ENCODE assay signal across 27 cellular contexts in the genomic region with DNA sequence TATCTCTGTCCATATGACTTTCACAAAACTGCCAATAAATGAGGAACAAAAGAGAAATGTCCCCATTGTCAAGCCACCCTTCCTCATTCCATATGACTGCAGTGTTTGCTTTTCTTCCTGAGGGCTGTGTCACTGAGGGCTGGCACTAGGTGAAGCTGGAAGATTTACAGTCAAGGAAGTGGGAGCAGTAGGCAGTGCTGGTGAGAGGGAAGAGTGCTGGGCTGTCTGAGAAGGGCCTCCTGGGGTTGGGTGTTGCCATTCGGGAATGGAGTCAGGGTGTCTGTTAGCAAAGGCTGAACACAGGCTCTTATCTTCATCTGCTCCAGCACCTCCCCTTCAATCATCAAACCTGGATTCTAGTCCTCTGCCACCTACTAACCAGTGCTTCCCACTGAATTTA. TPM values are rescaled to one million over a fixed set of nuclear protein-coding genes. Genes with fewer than 3 reads are reported as not detected.
DNase-seq lines count a peak whose midpoint lies in the region; ATAC-seq, FAIRE-seq and TF ChIP-seq lines count a peak whose summit lies in the region.
"Had no signal": no experiment of that assay in that cellular context is flagged by ENCODE, and none has a peak within 500 bp of the region (broad histone marks: within the 10 kb centered on the region; RNA-seq: fewer than 3 reads in every experiment).

No MANE protein-coding gene starts in this region.

- H3K4me1 Mint-ChIP-seq in glutamatergic neuron (ENCODE audit: low read depth, unreplicated experiment) = peaks cover 3% of the 10 kb centered on the region

- no peaks in the 10 kb centered on the region for H3F3A ChIP-seq in PC-3 (ENCODE audit: low read length, unreplicated experiment)

- no peaks in the 10 kb centered on the region for H3K9me2 ChIP-seq in PC-3 (replicated peaks; ENCODE audit: low read length)

- H3K4me3 Mint-ChIP-seq in glutamatergic neuron (ENCODE audit: unreplicated experiment) = no peak overlapping the region
- H3K4me3 Mint-ChIP-seq: activated naive CD4-positive, alpha-beta T cell treated with anti-CD3 and anti-CD28 coated beads, Interleukin-2, amount 50 U/mL, for 24 hours; natural killer cell had no signal

- peak; percentile 30 to 70 (median 44) for ATAC-seq in right lobe of liver
- no peak for ATAC-seq in HepG2
- ATAC-seq in PC-3 = no peak
- no peak for ATAC-seq in HG02763 (IDR thresholded peaks at IDR 0.05; ENCODE audit: unreplicated experiment)
- ATAC-seq: heart right ventricle, natural killer cell, Panc1 had no signal

- in situ Hi-C loops in HepG2 (cut with HindIII; ENCODE audit: extremely low pct_ligation_motif_present, low pct_unique_long_range_greater_than_20kb) (no loop called here), G401 (cut with HindIII; ENCODE audit: low sequenced_read_pairs) (no loop called here)

- H2AFZ ChIP-seq in HepG2 (ENCODE audit: low read length) (no peak overlapping the region), PC-3 (ENCODE audit: low read length) (no peak overlapping the region)

- WGBS in right lobe of liver (ENCODE audit: insufficient coverage, low coverage, low lambda C conversion rate, missing lambda C conversion rate) = 43% methylated on average over 1 of the region's 1 CpG
- WGBS in HepG2 (ENCODE audit: low lambda C conversion rate) = no CpG with 5 or more reads among the region's 1 CpG

- peaks cover 2% of the 10 kb centered on the region for H3K27me3 Mint-ChIP-seq in glutamatergic neuron (ENCODE audit: unreplicated experiment)

- no peaks in the 10 kb centered on the region for H3K9me3 Mint-ChIP-seq in glutamatergic neuron (ENCODE audit: unreplicated experiment)
- H3K9me3 Mint-ChIP-seq: activated naive CD4-positive, alpha-beta T cell treated with anti-CD3 and anti-CD28 coated beads, Interleukin-2, amount 50 U/mL, for 24 hours; natural killer cell had no signal

- H3K27ac Mint-ChIP-seq in glutamatergic neuron (ENCODE audit: unreplicated experiment) = no peak overlapping the region
- H3K27ac Mint-ChIP-seq: activated naive CD4-positive, alpha-beta T cell treated with anti-CD3 and anti-CD28 coated beads, Interleukin-2, amount 50 U/mL, for 24 hours; natural killer cell had no signal

- H3K9ac ChIP-seq in HepG2 (ENCODE audit: insufficient read depth, low read depth, low read length) (no peak overlapping the region), PC-3 (ENCODE audit: low read length) (no peak overlapping the region)
- H3K9ac ChIP-seq: BLaER1 treated with 17β-estradiol and CSF1 and Interleukin-3, amounts not matched to agents 10 nM and 100 nM had no signal

- TF ChIP-seq CTCF in right lobe of liver (IDR thresholded peaks at IDR 0.05) (no peak), HepG2 (CRISPR knock-in tag; IDR thresholded peaks at IDR 0.05) (no peak), PC-3 (conservative IDR thresholded peaks at IDR 0.05; ENCODE audit: low read depth, low read length) (no peak), glutamatergic neuron (IDR thresholded peaks at IDR 0.05; ENCODE audit: partially characterized antibody, unreplicated experiment) (no peak)

- no peaks in the 10 kb centered on the region for H3K79me2 ChIP-seq in HepG2 (ENCODE audit: insufficient read depth, low read length)
- no peaks in the 10 kb centered on the region for H3K79me2 ChIP-seq in PC-3 (ENCODE audit: low read length)

- no peaks in the 10 kb centered on the region for H4K20me1 ChIP-seq in HepG2 (ENCODE audit: insufficient read depth, low read length)
- H4K20me1 ChIP-seq in PC-3 (ENCODE audit: low read length) = no peaks in the 10 kb centered on the region
- H4K20me1 ChIP-seq: BLaER1 treated with 17β-estradiol and CSF1 and Interleukin-3, amounts not matched to agents 10 nM and 100 nM had no signal

- no peak overlapping the region for H3K4me3 ChIP-seq in right lobe of liver
- no peak overlapping the region for H3K4me3 ChIP-seq in HepG2 (replicated peaks in 1 of 3; ENCODE audit: insufficient read depth in 1 of 3, low read depth in 2 of 3, low read length in 3 of 3)
- no peak overlapping the region for H3K4me3 ChIP-seq in PC-3 (ENCODE audit: low read length)
- H3K4me3 ChIP-seq: ascending aorta; BLaER1 treated with 17β-estradiol and CSF1 and Interleukin-3, amounts not matched to agents 10 nM and 100 nM; heart right ventricle; SJSA1; skin epidermis had no signal

- H3K36me3 Mint-ChIP-seq in glutamatergic neuron (ENCODE audit: unreplicated experiment) = no peaks in the 10 kb centered on the region
- H3K36me3 Mint-ChIP-seq: activated naive CD4-positive, alpha-beta T cell treated with anti-CD3 and anti-CD28 coated beads, Interleukin-2, amount 50 U/mL, for 24 hours; natural killer cell had no signal

- H3K9me3 ChIP-seq in right lobe of liver (no peaks in the 10 kb centered on the region), HepG2 (ENCODE audit: low read length) (no peaks in the 10 kb centered on the region), PC-3 (ENCODE audit: low read length) (no peaks in the 10 kb centered on the region)
- H3K9me3 ChIP-seq: ascending aorta, heart right ventricle, SJSA1 had no signal

- DNase-seq in right lobe of liver = no peak
- DNase-seq in HepG2 (ENCODE audit: low spot score) = no peak
- DNase-seq in PC-3 = peak; percentile 11
- peak; percentile 6 for DNase-seq in medulla oblongata (ENCODE audit: extremely low spot score)
- DNase-seq in glutamatergic neuron = no peak
- no peak for DNase-seq in foreskin melanocyte
- DNase-seq in G401 (ENCODE audit: low spot score) = no peak
- DNase-seq: activated CD4-positive, CD25-positive, alpha-beta regulatory T cell; activated CD8-positive, alpha-beta memory T cell treated with anti-CD3 and anti-CD28 coated beads for 24 hours; activated T-cell treated with anti-CD3 and anti-CD28 coated beads, Interleukin-2, amount 50 U/mL, for 48 hours; heart right ventricle; KBM-7; natural killer cell; NCI-H1092; NCI-H2171; NCI-H748 treated with DMSO at 0.1 percent for 48 hours; stimulated activated CD4-positive, alpha-beta T cell treated with anti-CD3 and anti-CD28 coated beads, Interleukin-4, amount 100 ng/mL, for 1 hour; T-helper 2 cell had no signal

- BruUV-seq in HepG2 (replicated peaks; lab: Mats Ljungman, UMichigan) (no TSS peak), PC-3 (replicated peaks; lab: Mats Ljungman, UMichigan) (no TSS peak)

- H3K27me3 ChIP-seq in right lobe of liver (no peaks in the 10 kb centered on the region), HepG2 (ENCODE audit: control insufficient read depth in 1 of 2, insufficient read depth in 2 of 2, low read length in 2 of 2) (no peaks in the 10 kb centered on the region), PC-3 (ENCODE audit: low read length) (no peaks in the 10 kb centered on the region)
- H3K27me3 ChIP-seq: ascending aorta; BLaER1 treated with 17β-estradiol and CSF1 and Interleukin-3, amounts not matched to agents 10 nM and 100 nM; heart right ventricle; SJSA1 had no signal

- CTCF ChIA-PET in HepG2 (lab: Yijun Ruan, JAX; ENCODE audit: low intra/inter-chr PET ratio, low total read pairs) = no interaction called here
- CTCF ChIA-PET in PC-3 (lab: Charles Lee) = no interaction called here

- H3K27ac ChIP-seq in right lobe of liver = peak overlapping the region in 1 of 3 donors; percentile 37
- no peak overlapping the region for H3K27ac ChIP-seq in HepG2 (ENCODE audit: extremely low read length, insufficient read depth, low read length)
- H3K27ac ChIP-seq in PC-3 (ENCODE audit: low read length) = no peak overlapping the region
- H3K27ac ChIP-seq: ascending aorta; BLaER1 treated with 17β-estradiol and CSF1 and Interleukin-3, amounts not matched to agents 10 nM and 100 nM; heart right ventricle; SJSA1; skin epidermis had no signal

- TF ChIP-seq EP300 in HepG2 (IDR thresholded peaks at IDR 0.05; ENCODE audit: low read depth in 2 of 2, low read length in 2 of 2) = no peak
- no peak for TF ChIP-seq EP300 in HepG2 (CRISPR knock-in tag; IDR thresholded peaks at IDR 0.05; ENCODE audit: borderline replicate concordance)

- POLR2A ChIA-PET in HepG2 (lab: Yijun Ruan, JAX) = no interaction called here
- POLR2A ChIA-PET in PC-3 (lab: Charles Lee; ENCODE audit: unreplicated experiment) = no interaction called here

- FAIRE-seq in HepG2 (lab: Jason Lieb, UNC) = no peak
- FAIRE-seq: A204.1 had no signal

- no peak for TF ChIP-seq RAD21 in HepG2 (CRISPR knock-in tag; IDR thresholded peaks at IDR 0.05)

- intact Hi-C loops in right lobe of liver (cut with DNase I) = loop anchor here in 1 of 2 donors (10.0 kb wide), 1 partner anchor 59 kb away; no protein-coding TSS in a partner anchor
- intact Hi-C loops in HepG2 (cut with micrococcal nuclease; ENCODE audit: unreplicated experiment) = no loop called here
- intact Hi-C loops in PC-3 (cut with micrococcal nuclease) = no loop called here

- H3K4me2 ChIP-seq in HepG2 (ENCODE audit: low read depth, low read length) (no peak overlapping the region), PC-3 (ENCODE audit: low read length) (no peak overlapping the region)

- TF ChIP-seq POLR2A in right lobe of liver (IDR thresholded peaks at IDR 0.05) (no peak), HepG2 (IDR thresholded peaks at IDR 0.05; ENCODE audit: insufficient read depth in 1 of 2, low read depth in 2 of 2, low read length in 2 of 2) (no peak)

- H3K36me3 ChIP-seq in right lobe of liver (no peaks in the 10 kb centered on the region), HepG2 (replicated peaks in 1 of 2; ENCODE audit: control insufficient read depth in 1 of 2, insufficient read depth in 2 of 2, low read length in 2 of 2) (no peaks in the 10 kb centered on the region), PC-3 (ENCODE audit: low read depth, low read length) (no peaks in the 10 kb centered on the region)
- H3K36me3 ChIP-seq: ascending aorta; BLaER1 treated with 17β-estradiol and CSF1 and Interleukin-3, amounts not matched to agents 10 nM and 100 nM; heart right ventricle; SJSA1 had no signal

- peaks cover 0 to 20% (median 5%) of the 10 kb centered on the region in 4 donors for H3K4me1 ChIP-seq in right lobe of liver
- 0 out of 2 replicates have a peak, but pooled peaks cover 6% of the 10 kb centered on the region for H3K4me1 ChIP-seq in HepG2 (ENCODE audit: insufficient read depth, low read length)
- H3K4me1 ChIP-seq in PC-3 (ENCODE audit: insufficient read depth, low read length) = no peaks in the 10 kb centered on the region
- H3K4me1 ChIP-seq: ascending aorta, SJSA1 had no signal

RNA-seq across cellular contexts. Expression of a gene that starts 30.9 kb away (rescaled TPM):
- total RNA-seq in right lobe of liver (under 1 TPM in 3 of 6 experiments, not detected in 3; 0.15 to 0.44 (median 0.43) TPM), HepG2 (2016; rRNA removed; fragmentation: Illumina TruSeq; extraction: Trizol) (not detected in 2 replicates), PC-3 (2014; rRNA removed) (not detected in 2 replicates), glutamatergic neuron (ENCODE audit: unreplicated experiment) (not detected)
- total RNA-seq in HepG2 (2016; cell fraction: cytosol; rRNA removed; fragmentation: Illumina TruSeq; extraction: Trizol; ENCODE audit: low read depth) = not detected in 2 replicates
- not detected in 2 replicates for total RNA-seq in HepG2 (2016; cell fraction: insoluble cytoplasmic fraction; rRNA removed; fragmentation: Illumina TruSeq; extraction: Trizol)
- total RNA-seq in HepG2 (2016; cell fraction: membrane; rRNA removed; fragmentation: Illumina TruSeq; extraction: Trizol) = not detected in 2 replicates
- not detected in 2 replicates for total RNA-seq in HepG2 (2016; cell fraction: nucleus; rRNA removed; fragmentation: Illumina TruSeq; extraction: Trizol)
- polyA plus RNA-seq in HepG2 (2011; rRNA removed) = 0.05 and 0.09 TPM in 2 replicates
- polyA plus RNA-seq in HepG2 (2011; cell fraction: cytosol; rRNA removed) = not detected in 2 replicates
- polyA plus RNA-seq in HepG2 (2011; cell fraction: nucleus; rRNA removed) = 0.12 and 0.24 TPM in 2 replicates
- polyA plus RNA-seq in HepG2 (2012) = not detected in 2 replicates
- not detected in 2 replicates for polyA plus RNA-seq in HepG2 (2016; cell fraction: cytosol; fragmentation: Illumina TruSeq; extraction: Trizol; ENCODE audit: low read depth)
- polyA plus RNA-seq in HepG2 (2016; cell fraction: insoluble cytoplasmic fraction; fragmentation: Illumina TruSeq; extraction: Trizol; ENCODE audit: low read depth) = not detected in 2 replicates
- not detected in 2 replicates for polyA plus RNA-seq in HepG2 (2016; cell fraction: membrane; fragmentation: Illumina TruSeq; extraction: Trizol; ENCODE audit: low read depth)
- not detected in 2 replicates for polyA plus RNA-seq in HepG2 (2016; cell fraction: nucleus; fragmentation: Illumina TruSeq; extraction: Trizol; ENCODE audit: insufficient read depth, low read depth)
- polyA minus RNA-seq in HepG2 (2011; rRNA and poly(A)+ RNA removed; ENCODE audit: low replicate concordance) = not detected in 2 replicates
- polyA minus RNA-seq in HepG2 (2011; cell fraction: cytosol; rRNA and poly(A)+ RNA removed) = not detected in 2 replicates
- not detected in 2 replicates for polyA minus RNA-seq in HepG2 (2011; cell fraction: nucleus; rRNA and poly(A)+ RNA removed)
- total RNA-seq in G401 (2014; rRNA removed; shearing (Covaris generic)) = not detected in 2 replicates
- total RNA-seq: ascending aorta, lung microvascular endothelial cell had no signal

Comparison
In these comparisons a context has a peak if more than half of its experiments do, and no peak if none do; other contexts are left out.
1. ATAC-seq: peak in right lobe of liver (4 of 4); none in HepG2 (single experiment), PC-3 (single experiment) and HG02763 (single experiment).
2. DNase-seq: peak in PC-3 (single experiment) and medulla oblongata (single experiment); none in right lobe of liver (0 of 3), HepG2 (single experiment), glutamatergic neuron (single experiment), foreskin melanocyte (single experiment) and G401 (single experiment).